8 cellular contexts compared by ENCODE assay signal in genomic region chr22:36775966-36776669, GRCh38. TPM values are rescaled to one million over a fixed set of nuclear protein-coding genes. Genes with fewer than 3 reads are reported as not detected.
DNase-seq lines count a peak whose midpoint lies in the region; ATAC-seq, FAIRE-seq and TF ChIP-seq lines count a peak whose summit lies in the region.

TSS of gene IFT27 (minus strand) at chr22:36776119. CDS start at chr22:36775707, 412 bp downstream.

- peak; percentile 100 for FAIRE-seq in islet of Langerhans (lab: Jason Lieb, UNC)

- DNase-seq in AG04450 (ENCODE audit: low read depth, low spot score) (peak; percentile 100), NCI-H446 treated with DMSO at 0.1 percent for 48 hours (lab: John Stamatoyannopoulos, UW) (peak; percentile 99), cerebellar cortex (ENCODE audit: low spot score) (peak; percentile 100)
- DNase-seq in stimulated activated CD4-positive, alpha-beta T cell treated with anti-CD3 and anti-CD28 coated beads, Interleukin-12 subunit alpha, Interleukin-12 subunit beta, amount 100 ng/mL, for 4 hours: peak; percentile 90

- H3K4me3 ChIP-seq in AG04450 (ENCODE audit: low read depth, low read length): peak within 1 kb of the TSS; percentile 80

- CTCF ChIA-PET in AG04450 (lab: Charles Lee): interaction anchor here (0.8 to 4.4 kb wide), 8 partner anchors 10 to 246 kb away, joined by 3 to 121 read pairs (median 4); no protein-coding TSS in a partner anchor

- no peak for TF ChIP-seq CTCF in AG04450 (IDR thresholded peaks at IDR 0.05; ENCODE audit: low read depth, low read length)

- H3K27me3 ChIP-seq in AG04450 (ENCODE audit: control insufficient read depth, insufficient read depth, low read length): no peaks in the 10 kb centered on the region

- peak; percentile 87 for ATAC-seq in HG03196 (IDR thresholded peaks at IDR 0.05; ENCODE audit: unreplicated experiment)
- peak; percentile 94 for ATAC-seq in activated CD4-positive, CD25-positive, alpha-beta regulatory T cell treated with anti-CD3 and anti-CD28 coated beads, Interleukin-2, amount 50 U/mL, for 24 hours

- POLR2A ChIA-PET in AG04450 (lab: Yijun Ruan, JAX): interaction anchor here (0.6 to 1.2 kb wide), 8 partner anchors 10 to 274 kb away, joined by 3 to 9 read pairs (median 4); partner anchors contain the start of genes EIF3D and TST

- in situ Hi-C loops in GM18951 (cut with MboI; ENCODE audit: low sequenced_read_pairs, unreplicated experiment): loop anchor here (10.0 kb wide), 1 partner anchor 209 kb away; no protein-coding TSS in a partner anchor

- no peaks in the 10 kb centered on the region for H3K9me3 ChIP-seq in AG04450 (ENCODE audit: control insufficient read depth, insufficient read depth, low read length)

- H3K27ac ChIP-seq in AG04450 (ENCODE audit: low read depth, low read length): peak within 1 kb of the TSS; percentile 31

- TF ChIP-seq POLR2A in GM18951 (IDR thresholded peaks at IDR 0.05; ENCODE audit: extremely low read depth, insufficient read depth, insufficient read length): peak; percentile 62

RNA-seq across cellular contexts. Expression of gene IFT27, which starts in this region (rescaled TPM):
- 22.5 and 25.5 TPM in 2 replicates for polyA plus RNA-seq in AG04450 (2011; rRNA removed)
- polyA minus RNA-seq in AG04450 (2011; rRNA and poly(A)+ RNA removed): 10.1 and 14.7 TPM in 2 replicates

Comparison
In these comparisons a context has a peak if more than half of its experiments do, and no peak if none do; other contexts are left out.
1. Peak in every context shown above with its lines: DNase-seq, ATAC-seq, H3K4me3 ChIP-seq and H3K27ac ChIP-seq.